In the genomic region with DNA sequence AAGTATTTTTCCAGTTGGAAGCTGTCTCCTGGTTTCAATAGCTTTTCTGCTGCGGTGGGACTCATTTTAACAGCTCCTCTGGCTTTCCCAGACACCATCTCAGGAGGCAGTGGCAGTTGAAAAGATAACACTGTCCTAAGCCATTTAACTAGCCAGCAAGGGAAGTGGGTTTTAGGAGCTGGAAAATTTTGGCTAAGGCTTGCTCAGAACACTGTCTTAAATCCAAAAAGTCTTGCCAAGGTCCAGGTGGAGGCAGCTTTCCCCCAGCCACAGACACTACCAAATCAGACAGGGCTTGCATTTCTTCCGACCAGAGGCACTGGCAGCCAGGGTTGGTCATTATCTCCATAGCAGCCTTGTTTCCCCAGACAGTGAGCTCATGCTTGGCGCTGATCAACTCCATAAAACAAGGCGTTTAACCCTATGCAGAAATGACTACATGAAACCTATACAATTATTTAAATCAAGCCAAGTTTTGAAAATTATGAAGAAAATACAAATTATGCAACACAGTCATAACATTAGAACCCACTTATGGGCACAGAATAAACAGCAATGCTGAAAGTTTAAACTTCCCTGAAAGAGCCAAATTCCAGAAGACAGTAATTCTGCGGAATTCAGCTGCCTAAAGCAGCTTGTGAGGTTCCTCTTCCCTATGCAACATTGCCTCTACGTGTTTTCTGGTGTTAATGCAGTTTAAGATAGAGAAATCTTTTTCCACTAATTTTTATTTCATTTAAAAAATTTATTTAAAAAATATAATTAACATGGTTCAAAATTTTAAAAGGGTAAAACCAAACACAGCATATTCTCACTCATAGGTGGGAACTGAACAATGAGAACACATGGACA, we compare ENCODE assay signal across 1 cellular context.
TF ChIP-seq lines count a peak whose summit lies in the region.

No MANE protein-coding gene starts in this region.

TF ChIP-seq in GM23338, 12 proteins besides CTCF, POLR2A, EP300 and RAD21:
- TF ChIP-seq, protein P1, sequence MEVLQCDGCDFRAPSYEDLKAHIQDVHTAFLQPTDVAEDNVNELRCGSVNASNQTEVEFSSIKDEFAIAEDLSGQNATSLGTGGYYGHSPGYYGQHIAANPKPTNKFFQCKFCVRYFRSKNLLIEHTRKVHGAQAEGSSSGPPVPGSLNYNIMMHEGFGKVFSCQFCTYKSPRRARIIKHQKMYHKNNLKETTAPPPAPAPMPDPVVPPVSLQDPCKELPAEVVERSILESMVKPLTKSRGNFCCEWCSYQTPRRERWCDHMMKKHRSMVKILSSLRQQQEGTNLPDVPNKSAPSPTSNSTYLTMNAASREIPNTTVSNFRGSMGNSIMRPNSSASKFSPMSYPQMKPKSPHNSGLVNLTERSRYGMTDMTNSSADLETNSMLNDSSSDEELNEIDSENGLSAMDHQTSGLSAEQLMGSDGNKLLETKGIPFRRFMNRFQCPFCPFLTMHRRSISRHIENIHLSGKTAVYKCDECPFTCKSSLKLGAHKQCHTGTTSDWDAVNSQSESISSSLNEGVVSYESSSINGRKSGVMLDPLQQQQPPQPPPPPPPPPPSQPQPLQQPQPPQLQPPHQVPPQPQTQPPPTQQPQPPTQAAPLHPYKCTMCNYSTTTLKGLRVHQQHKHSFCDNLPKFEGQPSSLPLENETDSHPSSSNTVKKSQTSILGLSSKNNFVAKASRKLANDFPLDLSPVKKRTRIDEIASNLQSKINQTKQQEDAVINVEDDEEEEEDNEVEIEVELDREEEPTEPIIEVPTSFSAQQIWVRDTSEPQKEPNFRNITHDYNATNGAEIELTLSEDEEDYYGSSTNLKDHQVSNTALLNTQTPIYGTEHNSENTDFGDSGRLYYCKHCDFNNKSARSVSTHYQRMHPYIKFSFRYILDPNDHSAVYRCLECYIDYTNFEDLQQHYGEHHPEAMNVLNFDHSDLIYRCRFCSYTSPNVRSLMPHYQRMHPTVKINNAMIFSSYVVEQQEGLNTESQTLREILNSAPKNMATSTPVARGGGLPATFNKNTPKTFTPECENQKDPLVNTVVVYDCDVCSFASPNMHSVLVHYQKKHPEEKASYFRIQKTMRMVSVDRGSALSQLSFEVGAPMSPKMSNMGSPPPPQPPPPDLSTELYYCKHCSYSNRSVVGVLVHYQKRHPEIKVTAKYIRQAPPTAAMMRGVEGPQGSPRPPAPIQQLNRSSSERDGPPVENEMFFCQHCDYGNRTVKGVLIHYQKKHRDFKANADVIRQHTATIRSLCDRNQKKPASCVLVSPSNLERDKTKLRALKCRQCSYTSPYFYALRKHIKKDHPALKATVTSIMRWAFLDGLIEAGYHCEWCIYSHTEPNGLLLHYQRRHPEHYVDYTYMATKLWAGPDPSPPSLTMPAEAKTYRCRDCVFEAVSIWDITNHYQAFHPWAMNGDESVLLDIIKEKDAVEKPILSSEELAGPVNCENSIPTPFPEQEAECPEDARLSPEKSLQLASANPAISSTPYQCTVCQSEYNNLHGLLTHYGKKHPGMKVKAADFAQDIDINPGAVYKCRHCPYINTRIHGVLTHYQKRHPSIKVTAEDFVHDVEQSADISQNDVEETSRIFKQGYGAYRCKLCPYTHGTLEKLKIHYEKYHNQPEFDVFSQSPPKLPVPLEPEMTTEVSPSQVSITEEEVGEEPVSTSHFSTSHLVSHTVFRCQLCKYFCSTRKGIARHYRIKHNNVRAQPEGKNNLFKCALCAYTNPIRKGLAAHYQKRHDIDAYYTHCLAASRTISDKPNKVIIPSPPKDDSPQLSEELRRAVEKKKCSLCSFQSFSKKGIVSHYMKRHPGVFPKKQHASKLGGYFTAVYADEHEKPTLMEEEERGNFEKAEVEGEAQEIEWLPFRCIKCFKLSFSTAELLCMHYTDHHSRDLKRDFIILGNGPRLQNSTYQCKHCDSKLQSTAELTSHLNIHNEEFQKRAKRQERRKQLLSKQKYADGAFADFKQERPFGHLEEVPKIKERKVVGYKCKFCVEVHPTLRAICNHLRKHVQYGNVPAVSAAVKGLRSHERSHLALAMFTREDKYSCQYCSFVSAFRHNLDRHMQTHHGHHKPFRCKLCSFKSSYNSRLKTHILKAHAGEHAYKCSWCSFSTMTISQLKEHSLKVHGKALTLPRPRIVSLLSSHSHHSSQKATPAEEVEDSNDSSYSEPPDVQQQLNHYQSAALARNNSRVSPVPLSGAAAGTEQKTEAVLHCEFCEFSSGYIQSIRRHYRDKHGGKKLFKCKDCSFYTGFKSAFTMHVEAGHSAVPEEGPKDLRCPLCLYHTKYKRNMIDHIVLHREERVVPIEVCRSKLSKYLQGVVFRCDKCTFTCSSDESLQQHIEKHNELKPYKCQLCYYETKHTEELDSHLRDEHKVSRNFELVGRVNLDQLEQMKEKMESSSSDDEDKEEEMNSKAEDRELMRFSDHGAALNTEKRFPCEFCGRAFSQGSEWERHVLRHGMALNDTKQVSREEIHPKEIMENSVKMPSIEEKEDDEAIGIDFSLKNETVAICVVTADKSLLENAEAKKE (CRISPR knock-in tag; IDR thresholded peaks at IDR 0.05) = no peak
- TF ChIP-seq REST (IDR thresholded peaks at IDR 0.05; ENCODE audit: unreplicated experiment) = no peak
- TF ChIP-seq, protein P2, sequence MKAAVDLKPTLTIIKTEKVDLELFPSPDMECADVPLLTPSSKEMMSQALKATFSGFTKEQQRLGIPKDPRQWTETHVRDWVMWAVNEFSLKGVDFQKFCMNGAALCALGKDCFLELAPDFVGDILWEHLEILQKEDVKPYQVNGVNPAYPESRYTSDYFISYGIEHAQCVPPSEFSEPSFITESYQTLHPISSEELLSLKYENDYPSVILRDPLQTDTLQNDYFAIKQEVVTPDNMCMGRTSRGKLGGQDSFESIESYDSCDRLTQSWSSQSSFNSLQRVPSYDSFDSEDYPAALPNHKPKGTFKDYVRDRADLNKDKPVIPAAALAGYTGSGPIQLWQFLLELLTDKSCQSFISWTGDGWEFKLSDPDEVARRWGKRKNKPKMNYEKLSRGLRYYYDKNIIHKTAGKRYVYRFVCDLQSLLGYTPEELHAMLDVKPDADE (IDR thresholded peaks at IDR 0.05) = no peak
- TF ChIP-seq CREB1 (CRISPR knock-in tag; IDR thresholded peaks at IDR 0.05; ENCODE audit: low read depth) = no peak
- TF ChIP-seq EZH2phosphoT487 (IDR thresholded peaks at IDR 0.05; ENCODE audit: unreplicated experiment) = no peak
- no peak for TF ChIP-seq ZNF331 (CRISPR knock-in tag; IDR thresholded peaks at IDR 0.05; ENCODE audit: low read depth)
- TF ChIP-seq NANOG (IDR thresholded peaks at IDR 0.05; ENCODE audit: borderline replicate concordance) = no peak
- no peak for TF ChIP-seq JUNB (IDR thresholded peaks at IDR 0.05; ENCODE audit: unreplicated experiment)
- no peak for TF ChIP-seq POLR2AphosphoS5 (IDR thresholded peaks at IDR 0.05; ENCODE audit: low read depth)
- TF ChIP-seq EZH2 (IDR thresholded peaks at IDR 0.05; ENCODE audit: low read depth, unreplicated experiment) = no peak
- TF ChIP-seq STAT1 (IDR thresholded peaks at IDR 0.05; ENCODE audit: unreplicated experiment) = no peak
- TF ChIP-seq ZNF114 (CRISPR knock-in tag; IDR thresholded peaks at IDR 0.05) = no peak
